8 cellular contexts compared by ENCODE assay signal in genomic region chr10:124641282-124642075, GRCh38.
A peak's percentile ranks its signal among the peaks of the same experiment; 100 is the strongest.
DNase-seq lines count a peak whose midpoint lies in the region; ATAC-seq and TF ChIP-seq lines count a peak whose summit lies in the region.

No MANE protein-coding gene starts in this region.

- H3K4me3 ChIP-seq in AG09309 (ENCODE audit: control insufficient read depth, low read depth, low read length): no peak overlapping the region

- ATAC-seq in GM19438 (IDR thresholded peaks at IDR 0.05; ENCODE audit: low read depth, unreplicated experiment) (peak; percentile 48), Right ventricle myocardium inferior (peak; percentile 73)

- no peak for TF ChIP-seq CTCF in AG09309 (IDR thresholded peaks at IDR 0.05; ENCODE audit: control insufficient read depth, insufficient read depth, low read depth, low read length, missing control alignments)

- DNase-seq in AG09309 (ENCODE audit: low read depth) (peak; percentile 18), Kasumi-1 (lab: John Stamatoyannopoulos, UW) (peak; percentile 97), activated T-helper 1 cell treated with Interleukin-2 at 50 U/mL for 16 hours (ENCODE audit: low read depth) (peak; percentile 13), Right ventricle myocardium inferior (ENCODE audit: missing footprints) (peak; percentile 77), NCI-H510A (lab: John Stamatoyannopoulos, UW) (no peak), kidney glomerular epithelial cell (lab: John Stamatoyannopoulos, UW) (no peak)
- DNase-seq in stimulated activated CD8-positive, alpha-beta memory T cell treated with anti-CD3 and anti-CD28 coated beads, Interleukin-4, amount 100 ng/mL, for 48 hours: peak; percentile 60

- intact Hi-C loops in Right ventricle myocardium inferior (cut with DNase I): loop anchor here (2.0 to 5.0 kb wide), 2 partner anchors 36 to 59 kb away; no protein-coding TSS in a partner anchor

Comparison
In these comparisons a context has a peak if more than half of its experiments do, and no peak if none do; other contexts are left out.
1. DNase-seq: peak in AG09309 (single experiment), Kasumi-1 (2 of 2), activated T-helper 1 cell treated with Interleukin-2 at 50 U/mL for 16 hours (single experiment), Right ventricle myocardium inferior (single experiment) and stimulated activated CD8-positive, alpha-beta memory T cell treated with anti-CD3 and anti-CD28 coated beads, Interleukin-4, amount 100 ng/mL, for 48 hours (single experiment); none in NCI-H510A (single experiment) and kidney glomerular epithelial cell (single experiment).